In genomic region chr2:10221443-10221842, GRCh38 we compare ENCODE assay signal across 20 cellular contexts.
"Had no signal": no experiment of that assay in that cellular context is flagged by ENCODE, and none has a peak within 500 bp of the region (broad histone marks: within the 10 kb centered on the region; RNA-seq: fewer than 3 reads in every experiment).

No MANE protein-coding gene starts in this region.

- DNase-seq: activated CD4-positive, CD25-positive, alpha-beta regulatory T cell treated with anti-CD3 and anti-CD28 coated beads, Interleukin-2, amount 50 U/mL, for 72 hours; activated naive CD4-positive, alpha-beta T cell treated with Interleukin-2 at 50 U/mL for 16 hours; activated T-cell treated with anti-CD3 and anti-CD28 coated beads for 4 hours; anterior cingulate cortex; gastrocnemius medialis; left colon; midbrain; naive B cell; retina; stimulated activated CD4-positive, alpha-beta T cell treated with anti-CD3 and anti-CD28 coated beads, Interleukin-15, amount 100 ng/mL, for 24 hours; stimulated activated CD4-positive, alpha-beta T cell treated with anti-CD3 and anti-CD28 coated beads, Interleukin-4, amount 100 ng/mL, for 1 hour; stimulated activated naive CD4-positive, alpha-beta T cell; T-helper 9 cell; tibial artery; uterus had no signal

- H3K4me3 ChIP-seq: breast epithelium, gastrocnemius medialis, heart left ventricle, tibial artery, uterus had no signal

- H3K36me3 Mint-ChIP-seq: naive B cell had no signal

- H3K9me3 ChIP-seq: breast epithelium, gastrocnemius medialis, heart left ventricle, neutrophil, tibial artery, uterus had no signal

- H3K27ac ChIP-seq: breast epithelium, epithelial cell of prostate, gastrocnemius medialis, heart left ventricle, neutrophil, parathyroid adenoma, tibial artery, uterus had no signal

- H3K9ac ChIP-seq: parathyroid adenoma had no signal

- H3K9me3 Mint-ChIP-seq: naive B cell had no signal

- H2AFZ ChIP-seq: parathyroid adenoma had no signal

- H3K4me1 ChIP-seq: breast epithelium, gastrocnemius medialis, parathyroid adenoma, tibial artery, uterus had no signal

- H3K27me3 ChIP-seq: breast epithelium, neutrophil, uterus had no signal

- H3K36me3 ChIP-seq: breast epithelium, gastrocnemius medialis, heart left ventricle, neutrophil, tibial artery, uterus had no signal

- ATAC-seq: gastrocnemius medialis, heart left ventricle, left colon had no signal
